Comparison of ENCODE assay signal across 1 cellular context in genomic region chr1:206635080-206635982, GRCh38.
TF ChIP-seq lines count a peak whose summit lies in the region.

DYRK3 (plus strand) TSS chr1:206635536; CDS start chr1:206635704, 168 bp downstream.

TF ChIP-seq in H1, 55 proteins besides CTCF, POLR2A, EP300 and RAD21:
- TF ChIP-seq SP4 (IDR thresholded peaks at IDR 0.05; ENCODE audit: low read length) = no peak
- TF ChIP-seq CBX5 (IDR thresholded peaks at IDR 0.05; ENCODE audit: low read depth, low read length) = no peak
- TF ChIP-seq POU5F1 (IDR thresholded peaks at IDR 0.05; ENCODE audit: low read depth, low read length) = no peak
- TF ChIP-seq ATF3 (IDR thresholded peaks at IDR 0.05; ENCODE audit: insufficient read depth, low read depth, low read length) = no peak
- no peak for TF ChIP-seq BCL11A (IDR thresholded peaks at IDR 0.05; ENCODE audit: low read depth in 2 of 2, low read length in 2 of 2)
- TF ChIP-seq GTF2F1 (IDR thresholded peaks at IDR 0.05; ENCODE audit: borderline replicate concordance, low read depth, low read length) = no peak
- TF ChIP-seq TAF1 (IDR thresholded peaks at IDR 0.05; ENCODE audit: low read depth, low read length) = peak; percentile 71; the same call in 1 of the 2 replicates
- peak; percentile 94 for TF ChIP-seq MAX (IDR thresholded peaks at IDR 0.05)
- TF ChIP-seq JUN (IDR thresholded peaks at IDR 0.05; ENCODE audit: low read depth, low read length) = no peak
- TF ChIP-seq RFX5 (IDR thresholded peaks at IDR 0.05; ENCODE audit: borderline replicate concordance, low read depth, low read length) = no peak
- 0 out of 2 replicates have a peak, but pooled peaks have one; percentile 19 for TF ChIP-seq USF2 (IDR thresholded peaks at IDR 0.05; ENCODE audit: low read length)
- TF ChIP-seq CHD2 (IDR thresholded peaks at IDR 0.05; ENCODE audit: low read length) = no peak
- no peak for TF ChIP-seq SAP30 (IDR thresholded peaks at IDR 0.05; ENCODE audit: insufficient read depth, insufficient replicate concordance, low read length)
- TF ChIP-seq JUND (IDR thresholded peaks at IDR 0.05; ENCODE audit: low read length) = peak; percentile 37; the same call in 1 of the 2 replicates
- no peak for TF ChIP-seq NANOG (IDR thresholded peaks at IDR 0.05; ENCODE audit: insufficient read depth, low read depth, low read length, poor library complexity, severe bottlenecking)
- no peak for TF ChIP-seq HDAC6 (IDR thresholded peaks at IDR 0.05; ENCODE audit: low read depth, low read length)
- TF ChIP-seq EGR1 (IDR thresholded peaks at IDR 0.05; ENCODE audit: borderline replicate concordance, low read depth, low read length) = peak; percentile 98
- TF ChIP-seq KDM1A (IDR thresholded peaks at IDR 0.05; ENCODE audit: borderline replicate concordance, low read length) = peak; percentile 90
- TF ChIP-seq E2F6 (IDR thresholded peaks at IDR 0.05) = peak; percentile 91
- no peak for TF ChIP-seq KDM5A (IDR thresholded peaks at IDR 0.05; ENCODE audit: low read length)
- TF ChIP-seq RXRA (IDR thresholded peaks at IDR 0.05; ENCODE audit: insufficient read depth, low read depth, low read length) = no peak
- no peak for TF ChIP-seq FOSL1 (IDR thresholded peaks at IDR 0.05; ENCODE audit: insufficient read depth, low read depth, low read length)
- peak; percentile 76 for TF ChIP-seq TBP (IDR thresholded peaks at IDR 0.05; ENCODE audit: low read depth, low read length)
- TF ChIP-seq CREB1 (IDR thresholded peaks at IDR 0.05) = peak; percentile 78
- no peak for TF ChIP-seq SP1 (IDR thresholded peaks at IDR 0.05; ENCODE audit: low read depth, low read length)
- no peak for TF ChIP-seq NRF1 (IDR thresholded peaks at IDR 0.05; ENCODE audit: low read depth, low read length)
- TF ChIP-seq PHF8 (conservative IDR thresholded peaks at IDR 0.05; ENCODE audit: low read depth, low read length) = peak; percentile 39; the same call in 1 of the 2 replicates
- TF ChIP-seq TAF7 (optimal IDR thresholded peaks at IDR 0.05; ENCODE audit: borderline replicate concordance, low read depth, low read length) = no peak
- TF ChIP-seq KDM4A (IDR thresholded peaks at IDR 0.05; ENCODE audit: low read depth, low read length, severe bottlenecking) = peak; percentile 98
- no peak for TF ChIP-seq SIX5 (IDR thresholded peaks at IDR 0.05; ENCODE audit: low read depth, low read length)
- peak; percentile 91 for TF ChIP-seq RBBP5 (IDR thresholded peaks at IDR 0.05; ENCODE audit: borderline replicate concordance, low read depth, low read length)
- TF ChIP-seq ASH2L (IDR thresholded peaks at IDR 0.05; ENCODE audit: low read length) = peak; percentile 87
- peak in 1 of 2 experiments; percentile 77; a peak in 2 of 4 replicates for TF ChIP-seq HDAC2 (IDR thresholded peaks at IDR 0.05; ENCODE audit: borderline replicate concordance in 1 of 2, low read depth in 2 of 2, low read length in 2 of 2)
- TF ChIP-seq POLR2AphosphoS5 (IDR thresholded peaks at IDR 0.05; ENCODE audit: low read depth, low read length) = peak; percentile 75
- no peak for TF ChIP-seq SP2 (IDR thresholded peaks at IDR 0.05; ENCODE audit: low read length)
- peak; percentile 91 to 94; a peak in 3 of 4 replicates for TF ChIP-seq SIN3A (conservative IDR thresholded peaks at IDR 0.05 in 1 of 2, IDR thresholded peaks at IDR 0.05 in 1 of 2; ENCODE audit: low read depth in 1 of 2, low read length in 2 of 2)
- 0 out of 2 replicates have a peak, but pooled peaks have one; percentile 35 for TF ChIP-seq BACH1 (IDR thresholded peaks at IDR 0.05; ENCODE audit: low read length)
- TF ChIP-seq SIRT6 (IDR thresholded peaks at IDR 0.05; ENCODE audit: low read length) = no peak
- TF ChIP-seq YY1 (IDR thresholded peaks at IDR 0.05; ENCODE audit: low read depth, low read length) = 0 out of 2 replicates have a peak, but pooled peaks have one; percentile 9
TF ChIP-seq in H1: peak in this region for 18.
